Comparison of ENCODE assay signal across 10 cellular contexts in the genomic region with DNA sequence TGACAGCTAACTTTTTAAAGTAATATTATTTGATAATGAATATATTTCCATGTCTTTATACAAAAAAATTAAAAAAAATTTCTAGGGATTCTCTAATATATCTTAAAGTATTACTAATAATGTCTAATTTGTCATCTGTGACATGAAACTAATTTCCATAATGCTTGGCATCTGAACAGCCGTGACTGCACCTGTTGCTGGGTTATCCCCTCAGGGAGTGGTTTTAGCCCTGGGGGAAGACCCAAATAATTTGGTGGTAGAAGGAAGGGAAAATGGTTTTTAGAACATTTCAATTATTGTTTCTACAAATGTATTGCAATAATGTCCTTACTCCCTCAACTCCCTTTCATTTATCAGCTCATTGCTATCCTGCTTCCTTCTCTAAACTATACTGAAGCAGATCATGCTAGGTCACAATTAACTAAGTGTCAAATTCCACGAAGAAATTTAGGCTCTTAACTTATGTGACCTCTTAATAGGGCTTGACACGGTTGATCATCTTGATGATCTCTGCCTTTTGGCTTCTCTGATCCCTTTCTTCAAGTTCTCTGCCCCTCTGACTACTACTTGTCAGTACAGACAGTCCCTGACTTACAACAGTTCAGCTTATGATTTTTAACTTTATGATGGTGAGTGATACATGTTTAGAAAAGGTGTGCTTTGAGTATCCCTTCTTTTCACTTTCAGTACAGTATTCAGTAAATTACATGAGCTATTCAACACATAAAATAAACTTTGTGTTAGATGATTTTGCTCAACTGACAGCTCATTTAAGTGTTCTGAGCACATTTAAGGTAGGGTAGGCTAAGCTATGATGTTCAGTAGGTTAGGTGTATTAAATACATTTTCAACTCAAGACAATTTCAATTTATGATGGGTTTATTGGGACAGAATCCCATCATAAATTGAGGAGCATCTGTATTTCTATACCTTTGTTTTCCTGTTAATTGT. TPM values are rescaled to one million over a fixed set of nuclear protein-coding genes. Genes with fewer than 3 reads are reported as not detected.
DNase-seq lines count a peak whose midpoint lies in the region; ATAC-seq lines count a peak whose summit lies in the region.
"Had no signal": no experiment of that assay in that cellular context is flagged by ENCODE, and none has a peak within 500 bp of the region (broad histone marks: within the 10 kb centered on the region; RNA-seq: fewer than 3 reads in every experiment).

No MANE protein-coding gene starts in this region.

- DNase-seq in activated T-cell treated with anti-CD3 and anti-CD28 coated beads, Interleukin-2, amount 50 U/mL, for 4 hours: no peak
- DNase-seq in activated T-cell treated with anti-CD3 and anti-CD28 coated beads, Interleukin-2, amount 50 U/mL, for 48 hours: no peak
- no peak for DNase-seq in stimulated activated effector memory CD8-positive, alpha-beta T cell treated with anti-CD3 and anti-CD28 coated beads, Interleukin-12 subunit alpha, Interleukin-12 subunit beta, amount 100 ng/mL, for 72 hours (ENCODE audit: low spot score in 2 of 2)
- DNase-seq in kidney tubule cell (ENCODE audit: low spot score) (no peak), cortex of kidney (lab: John Stamatoyannopoulos, UW) (no peak), RPMI8226 (no peak)
- DNase-seq: NCI-H2227 treated with DMSO at 0.1 percent for 48 hours had no signal

- H3K27me3 Mint-ChIP-seq in activated T-cell treated with anti-CD3 and anti-CD28 coated beads, Interleukin-2, amount 50 U/mL, for 4 hours (ENCODE audit: low read depth): no peaks in the 10 kb centered on the region

- H3K4me3 Mint-ChIP-seq in activated T-cell treated with anti-CD3 and anti-CD28 coated beads, Interleukin-2, amount 50 U/mL, for 4 hours: no peak overlapping the region
- no peak overlapping the region for H3K4me3 Mint-ChIP-seq in stimulated activated effector memory CD8-positive, alpha-beta T cell treated with anti-CD3 and anti-CD28 coated beads, Interleukin-12 subunit alpha, Interleukin-12 subunit beta, amount 100 ng/mL, for 72 hours

- H3K9me3 Mint-ChIP-seq in activated T-cell treated with anti-CD3 and anti-CD28 coated beads, Interleukin-2, amount 50 U/mL, for 4 hours: no peaks in the 10 kb centered on the region
- no peaks in the 10 kb centered on the region for H3K9me3 Mint-ChIP-seq in stimulated activated effector memory CD8-positive, alpha-beta T cell treated with anti-CD3 and anti-CD28 coated beads, Interleukin-12 subunit alpha, Interleukin-12 subunit beta, amount 100 ng/mL, for 72 hours

- H3K27ac Mint-ChIP-seq in stimulated activated effector memory CD8-positive, alpha-beta T cell treated with anti-CD3 and anti-CD28 coated beads, Interleukin-12 subunit alpha, Interleukin-12 subunit beta, amount 100 ng/mL, for 72 hours: peak overlapping the region; percentile 5

- peaks cover 26% of the 10 kb centered on the region for H3K4me1 Mint-ChIP-seq in activated T-cell treated with anti-CD3 and anti-CD28 coated beads, Interleukin-2, amount 50 U/mL, for 4 hours (ENCODE audit: low read depth)
- H3K4me1 Mint-ChIP-seq in stimulated activated effector memory CD8-positive, alpha-beta T cell treated with anti-CD3 and anti-CD28 coated beads, Interleukin-12 subunit alpha, Interleukin-12 subunit beta, amount 100 ng/mL, for 72 hours: peaks cover 6% of the 10 kb centered on the region

- peak; percentile 80 for ATAC-seq in activated T-cell treated with anti-CD3 and anti-CD28 coated beads, Interleukin-2, amount 50 U/mL, for 4 hours
- ATAC-seq in GM21786 (IDR thresholded peaks at IDR 0.05; ENCODE audit: unreplicated experiment) (peak; percentile 95), HG03469 (IDR thresholded peaks at IDR 0.05; ENCODE audit: unreplicated experiment) (peak; percentile 71)
- ATAC-seq in stimulated activated effector memory CD8-positive, alpha-beta T cell treated with anti-CD3 and anti-CD28 coated beads, Interleukin-12 subunit alpha, Interleukin-12 subunit beta, amount 100 ng/mL, for 72 hours: peak; percentile 84
- ATAC-seq: sciatic nerve had no signal

- peaks cover 9% of the 10 kb centered on the region for H3K36me3 Mint-ChIP-seq in activated T-cell treated with anti-CD3 and anti-CD28 coated beads, Interleukin-2, amount 50 U/mL, for 4 hours (ENCODE audit: insufficient read depth)
- H3K36me3 Mint-ChIP-seq in stimulated activated effector memory CD8-positive, alpha-beta T cell treated with anti-CD3 and anti-CD28 coated beads, Interleukin-12 subunit alpha, Interleukin-12 subunit beta, amount 100 ng/mL, for 72 hours: no peaks in the 10 kb centered on the region

RNA-seq across cellular contexts. Expression of a gene that starts 26.4 kb away (rescaled TPM):
- total RNA-seq in activated T-cell treated with anti-CD3 and anti-CD28 coated beads, Interleukin-2, amount 50 U/mL, for 4 hours: 10 to 100 TPM; 57.7 to 73.7 (median 72.4) TPM
